ENCODE assay signal across 18 cellular contexts in genomic region chr4:158588777-158589176, GRCh38.
"Had no signal": no experiment of that assay in that cellular context is flagged by ENCODE, and none has a peak within 500 bp of the region (broad histone marks: within the 10 kb centered on the region; RNA-seq: fewer than 3 reads in every experiment).

No MANE protein-coding gene starts in this region.

- H3K9me3 Mint-ChIP-seq: naive thymus-derived CD4-positive, alpha-beta T cell; nephron progenitor cell; stimulated activated naive CD8-positive, alpha-beta T cell treated with anti-CD3 and anti-CD28 coated beads, Interleukin-15, amount 100 ng/mL, for 72 hours had no signal

- H3K4me1 Mint-ChIP-seq: nephron progenitor cell; stimulated activated naive B cell treated with anti-CD40 and anti-IgM and Interleukin-4, amounts not matched to agents 10 μg/mL and 1 μg/mL and 100 μg/mL, for 72 hours; stimulated activated naive CD8-positive, alpha-beta T cell treated with anti-CD3 and anti-CD28 coated beads, Interleukin-15, amount 100 ng/mL, for 72 hours had no signal

- ATAC-seq: esophagus mucosa; gastroesophageal sphincter; left colon; naive thymus-derived CD4-positive, alpha-beta T cell; psoas muscle; sciatic nerve; stimulated activated naive B cell treated with anti-CD40 and anti-IgM and Interleukin-4, amounts not matched to agents 10 μg/mL and 1 μg/mL and 100 μg/mL, for 72 hours; stimulated activated naive CD8-positive, alpha-beta T cell treated with anti-CD3 and anti-CD28 coated beads, Interleukin-15, amount 100 ng/mL, for 72 hours had no signal

- H3K4me3 ChIP-seq: dorsolateral prefrontal cortex, gastroesophageal sphincter, psoas muscle, thoracic aorta had no signal

- H3K4me3 Mint-ChIP-seq: naive thymus-derived CD4-positive, alpha-beta T cell; nephron progenitor cell; stimulated activated naive B cell treated with anti-CD40 and anti-IgM and Interleukin-4, amounts not matched to agents 10 μg/mL and 1 μg/mL and 100 μg/mL, for 72 hours; stimulated activated naive CD8-positive, alpha-beta T cell treated with anti-CD3 and anti-CD28 coated beads, Interleukin-15, amount 100 ng/mL, for 72 hours had no signal

- H3K27ac ChIP-seq: dorsolateral prefrontal cortex, gastroesophageal sphincter, neutrophil, psoas muscle, thoracic aorta had no signal

- DNase-seq: cortex of kidney; dorsolateral prefrontal cortex; effector CD8-positive, alpha-beta T cell; glutamatergic neuron; left colon; naive thymus-derived CD4-positive, alpha-beta T cell; nephron progenitor cell; psoas muscle; stimulated activated CD4-positive, alpha-beta T cell treated with anti-CD3 and anti-CD28 coated beads, Interleukin-2, amount 100 ng/mL, for 24 hours; stimulated activated CD4-positive, alpha-beta T cell treated with anti-CD3 and anti-CD28 coated beads, Interleukin-4, amount 100 ng/mL, for 4 hours; stimulated activated naive B cell treated with anti-CD40 and anti-IgM and Interleukin-4, amounts not matched to agents 10 μg/mL and 1 μg/mL and 100 μg/mL, for 72 hours; stimulated activated naive CD8-positive, alpha-beta T cell treated with anti-CD3 and anti-CD28 coated beads, Interleukin-15, amount 100 ng/mL, for 72 hours; trophoblast cell had no signal

- H3K9me3 ChIP-seq: gastroesophageal sphincter, neutrophil, psoas muscle, thoracic aorta had no signal

- H3K27me3 Mint-ChIP-seq: stimulated activated naive CD8-positive, alpha-beta T cell treated with anti-CD3 and anti-CD28 coated beads, Interleukin-15, amount 100 ng/mL, for 72 hours had no signal

- H3K27me3 ChIP-seq: dorsolateral prefrontal cortex had no signal

- H3K36me3 ChIP-seq: gastroesophageal sphincter, neutrophil, thoracic aorta had no signal

- H3K27ac Mint-ChIP-seq: naive thymus-derived CD4-positive, alpha-beta T cell; nephron progenitor cell; stimulated activated naive B cell treated with anti-CD40 and anti-IgM and Interleukin-4, amounts not matched to agents 10 μg/mL and 1 μg/mL and 100 μg/mL, for 72 hours; stimulated activated naive CD8-positive, alpha-beta T cell treated with anti-CD3 and anti-CD28 coated beads, Interleukin-15, amount 100 ng/mL, for 72 hours had no signal

- H3K4me1 ChIP-seq: gastroesophageal sphincter, psoas muscle had no signal

- H3K36me3 Mint-ChIP-seq: naive thymus-derived CD4-positive, alpha-beta T cell; stimulated activated naive B cell treated with anti-CD40 and anti-IgM and Interleukin-4, amounts not matched to agents 10 μg/mL and 1 μg/mL and 100 μg/mL, for 72 hours had no signal
